In genomic region chr9:5631021-5631420, GRCh38 we compare ENCODE assay signal across 12 cellular contexts. TPM values are rescaled to one million over a fixed set of nuclear protein-coding genes. Genes with fewer than 3 reads are reported as not detected.
DNase-seq lines count a peak whose midpoint lies in the region; ATAC-seq and TF ChIP-seq lines count a peak whose summit lies in the region.
"Had no signal": no experiment of that assay in that cellular context is flagged by ENCODE, and none has a peak within 500 bp of the region (broad histone marks: within the 10 kb centered on the region; RNA-seq: fewer than 3 reads in every experiment).

No MANE protein-coding gene starts in this region.

- H3K36me3 ChIP-seq in hepatocyte (replicated peaks; ENCODE audit: insufficient read depth, low read depth) (no peaks in the 10 kb centered on the region), tibial artery (no peaks in the 10 kb centered on the region), transverse colon (no peaks in the 10 kb centered on the region), mucosa of descending colon (ENCODE audit: low read depth) (no peaks in the 10 kb centered on the region)

- H3K4me3 ChIP-seq in WI38 (ENCODE audit: low read depth, low read length): peak overlapping the region; percentile 94
- H3K4me3 ChIP-seq in hepatocyte: no peak overlapping the region
- H3K4me3 ChIP-seq in tibial artery: peak overlapping the region; percentile 73 to 98
- H3K4me3 ChIP-seq in transverse colon: peak overlapping the region in 1 of 4 donors; percentile 96
- H3K4me3 ChIP-seq in mucosa of descending colon: no peak overlapping the region

- intact Hi-C loops in tibial artery (cut with DNase I; ENCODE audit: low total_unique reads) (no loop called here), transverse colon (cut with DNase I; ENCODE audit: low total_unique reads) (no loop called here), mucosa of descending colon (cut with DNase I, micrococcal nuclease) (no loop called here)

- 27% methylated on average over 1 of the region's 1 CpG for WGBS in hepatocyte (ENCODE audit: low lambda C conversion rate, missing lambda C conversion rate)
- 59 to 80% methylated on average over 1 of the region's 1 CpG for WGBS in transverse colon (ENCODE audit: low coverage in 1 of 2), 2 donors

- H3K36me3 Mint-ChIP-seq in activated T-cell treated with anti-CD3 and anti-CD28 coated beads, Interleukin-2, amount 50 U/mL, for 24 hours (ENCODE audit: low read depth): peaks cover 37% of the 10 kb centered on the region
- H3K36me3 Mint-ChIP-seq in activated T-cell treated with anti-CD3 and anti-CD28 coated beads, Interleukin-2, amount 50 U/mL, for 72 hours (ENCODE audit: insufficient read depth in 2 of 2): peaks cover 21% of the 10 kb centered on the region in 2 donors

- no peak overlapping the region for H2AFZ ChIP-seq in hepatocyte

- H3K27me3 Mint-ChIP-seq in activated T-cell treated with anti-CD3 and anti-CD28 coated beads, Interleukin-2, amount 50 U/mL, for 24 hours: no peaks in the 10 kb centered on the region
- H3K27me3 Mint-ChIP-seq in activated T-cell treated with anti-CD3 and anti-CD28 coated beads, Interleukin-2, amount 50 U/mL, for 72 hours (ENCODE audit: low read depth): no peaks in the 10 kb centered on the region
- H3K27me3 Mint-ChIP-seq: activated CD8-positive, alpha-beta memory T cell treated with anti-CD3 and anti-CD28 coated beads, Interleukin-2, amount 10 ng/mL, durations not matched to agents 7 days and 5 days had no signal

- no peak for TF ChIP-seq CTCF in WI38 (IDR thresholded peaks at IDR 0.05; ENCODE audit: low read depth, low read length)
- no peak for TF ChIP-seq CTCF in hepatocyte (IDR thresholded peaks at IDR 0.05; ENCODE audit: poor library complexity)
- no peak for TF ChIP-seq CTCF in tibial artery (IDR thresholded peaks at IDR 0.05)
- TF ChIP-seq CTCF in transverse colon (IDR thresholded peaks at IDR 0.05): no peak
- TF ChIP-seq CTCF in mucosa of descending colon (IDR thresholded peaks at IDR 0.05): no peak

- TF ChIP-seq POLR2A in transverse colon (IDR thresholded peaks at IDR 0.05): no peak

- H3K9me3 Mint-ChIP-seq in activated T-cell treated with anti-CD3 and anti-CD28 coated beads, Interleukin-2, amount 50 U/mL, for 24 hours: peaks cover 13% of the 10 kb centered on the region
- peaks cover 6 to 10% of the 10 kb centered on the region in 2 donors for H3K9me3 Mint-ChIP-seq in activated T-cell treated with anti-CD3 and anti-CD28 coated beads, Interleukin-2, amount 50 U/mL, for 72 hours

- H3K4me1 ChIP-seq in hepatocyte (ENCODE audit: insufficient read depth) (peaks cover 25% of the 10 kb centered on the region), tibial artery (peaks cover 0 to 51% (median 30%) of the 10 kb centered on the region in 4 donors), transverse colon (peaks cover 22 to 56% (median 44%) of the 10 kb centered on the region in 4 donors), mucosa of descending colon (ENCODE audit: low read depth) (peaks cover 28% of the 10 kb centered on the region)

- H3K9me3 ChIP-seq in hepatocyte (ENCODE audit: low read depth) (no peaks in the 10 kb centered on the region), tibial artery (peaks cover 0 to 6% (median 5%) of the 10 kb centered on the region in 3 donors), transverse colon (peaks cover 0 to 9% of the 10 kb centered on the region in 2 donors), mucosa of descending colon (no peaks in the 10 kb centered on the region)

- H3K27ac ChIP-seq in hepatocyte: no peak overlapping the region
- H3K27ac ChIP-seq in tibial artery: peak overlapping the region in 1 of 2 donors; percentile 99
- H3K27ac ChIP-seq in transverse colon: no peak overlapping the region

- peaks cover 57% of the 10 kb centered on the region for H3K4me1 Mint-ChIP-seq in activated T-cell treated with anti-CD3 and anti-CD28 coated beads, Interleukin-2, amount 50 U/mL, for 24 hours (ENCODE audit: low read depth)
- H3K4me1 Mint-ChIP-seq in activated T-cell treated with anti-CD3 and anti-CD28 coated beads, Interleukin-2, amount 50 U/mL, for 72 hours (ENCODE audit: low read depth): peaks cover 50% of the 10 kb centered on the region

- H3K79me2 ChIP-seq in hepatocyte: peaks cover 81% of the 10 kb centered on the region

- in situ Hi-C loops in transverse colon (cut with MboI; ENCODE audit: low pct_ligation_motif_present in 1 of 4, low pct_unique_long_range_greater_than_20kb in 1 of 4, low sequenced_read_pairs in 3 of 4): loop anchor here in 1 of 4 donors (10.0 kb wide), 2 partner anchors 384 to 1054 kb away; partner anchors contain the start of gene RANBP6

- peaks cover 18% of the 10 kb centered on the region for H4K20me1 ChIP-seq in hepatocyte (ENCODE audit: insufficient read depth, poor library complexity, severe bottlenecking)

- no peaks in the 10 kb centered on the region for H3K9me2 ChIP-seq in hepatocyte (replicated peaks; ENCODE audit: insufficient read depth)

- no peak overlapping the region for H3K27ac Mint-ChIP-seq in activated T-cell treated with anti-CD3 and anti-CD28 coated beads, Interleukin-2, amount 50 U/mL, for 24 hours
- H3K27ac Mint-ChIP-seq in activated T-cell treated with anti-CD3 and anti-CD28 coated beads, Interleukin-2, amount 50 U/mL, for 72 hours: no peak overlapping the region

- H3K4me2 ChIP-seq in hepatocyte: peak overlapping the region; percentile 83

- no peak for TF ChIP-seq EP300 in transverse colon (IDR thresholded peaks at IDR 0.05; ENCODE audit: low read depth)

- DNase-seq in activated T-cell treated with anti-CD3 and anti-CD28 coated beads, Interleukin-2, amount 50 U/mL, for 24 hours: no peak
- DNase-seq in activated T-cell treated with anti-CD3 and anti-CD28 coated beads, Interleukin-2, amount 50 U/mL, for 72 hours: no peak
- DNase-seq in hepatocyte (ENCODE audit: low spot score) (no peak), tibial artery (no peak), transverse colon (no peak), NCI-H446 treated with DMSO at 0.1 percent for 48 hours (lab: John Stamatoyannopoulos, UW) (no peak), mucosa of descending colon (no peak)
- DNase-seq: 8988T; activated CD8-positive, alpha-beta memory T cell treated with anti-CD3 and anti-CD28 coated beads, Interleukin-2, amount 10 ng/mL, durations not matched to agents 7 days and 5 days; NCI-H2171; SW 1271 had no signal

- no peaks in the 10 kb centered on the region for H3K27me3 ChIP-seq in hepatocyte
- no peaks in the 10 kb centered on the region for H3K27me3 ChIP-seq in tibial artery
- no peaks in the 10 kb centered on the region for H3K27me3 ChIP-seq in transverse colon

- peak overlapping the region; percentile 100 for H3K4me3 Mint-ChIP-seq in activated T-cell treated with anti-CD3 and anti-CD28 coated beads, Interleukin-2, amount 50 U/mL, for 24 hours
- H3K4me3 Mint-ChIP-seq in activated T-cell treated with anti-CD3 and anti-CD28 coated beads, Interleukin-2, amount 50 U/mL, for 72 hours: peak overlapping the region in 1 of 2 donors; percentile 56

- ATAC-seq in activated T-cell treated with anti-CD3 and anti-CD28 coated beads, Interleukin-2, amount 50 U/mL, for 72 hours (replicated peaks in 1 of 2): no peak
- no peak for ATAC-seq in mucosa of descending colon
- ATAC-seq: activated CD8-positive, alpha-beta memory T cell treated with anti-CD3 and anti-CD28 coated beads, Interleukin-2, amount 10 ng/mL, durations not matched to agents 7 days and 5 days had no signal

RNA-seq across cellular contexts. Expression of gene RIC1, which starts 2.1 kb away (rescaled TPM):
- total RNA-seq in activated T-cell treated with anti-CD3 and anti-CD28 coated beads, Interleukin-2, amount 50 U/mL, for 72 hours: 10 to 100 TPM; 22.0 to 25.9 TPM
- total RNA-seq in hepatocyte: 34.9 and 45.6 TPM in 2 replicates
- 9.5 and 11.2 TPM in 2 replicates for polyA plus RNA-seq in hepatocyte
- total RNA-seq in transverse colon: 10 to 100 TPM; 22.5 to 93.9 (median 42.8) TPM
- total RNA-seq in mucosa of descending colon: 10 to 100 TPM; 15.8 to 22.4 (median 20.2) TPM

Comparison
In these comparisons a context has a peak if more than half of its experiments do, and no peak if none do; other contexts are left out.
1. H3K4me3 ChIP-seq: peak in WI38 (single experiment) and tibial artery (2 of 2); none in hepatocyte (single experiment) and mucosa of descending colon (single experiment).